ENCODE assay signal across 16 cellular contexts in the genomic region with DNA sequence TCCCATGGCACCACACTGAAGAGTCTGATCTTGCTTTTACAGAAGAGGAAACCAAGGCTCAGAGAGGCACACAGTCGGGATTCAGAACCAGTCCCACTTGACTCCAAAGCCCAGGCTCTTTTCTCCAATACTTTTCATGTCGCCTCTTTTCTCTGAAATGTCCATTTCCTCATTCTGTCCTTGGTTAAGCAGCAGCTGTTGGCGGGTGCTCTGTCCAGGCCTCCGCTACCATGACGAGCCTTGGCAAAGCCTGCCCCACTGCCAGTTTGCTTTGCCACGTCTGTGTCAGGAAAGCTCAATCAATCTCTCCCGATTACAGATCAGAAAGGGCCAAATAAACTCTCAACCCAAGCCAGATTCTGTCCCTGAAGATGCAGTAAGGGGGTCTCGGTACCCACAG. TPM values are rescaled to one million over a fixed set of nuclear protein-coding genes. Genes with fewer than 3 reads are reported as not detected.
A peak's percentile ranks its signal among the peaks of the same experiment; 100 is the strongest.
DNase-seq lines count a peak whose midpoint lies in the region; ATAC-seq and TF ChIP-seq lines count a peak whose summit lies in the region.
"Had no signal": no experiment of that assay in that cellular context is flagged by ENCODE, and none has a peak within 500 bp of the region (broad histone marks: within the 10 kb centered on the region; RNA-seq: fewer than 3 reads in every experiment).

No MANE protein-coding gene starts in this region.

- ATAC-seq in lower lobe of right lung (no peak), upper lobe of left lung (ENCODE audit: low FRiP score in 2 of 2) (no peak), HG03196 (IDR thresholded peaks at IDR 0.05; ENCODE audit: unreplicated experiment) (no peak)

- no peak overlapping the region for H3K4me3 Mint-ChIP-seq in MCF 10A (ENCODE audit: unreplicated experiment)

- intact Hi-C loops in MCF 10A (cut with micrococcal nuclease) (no loop called here), mammary epithelial cell (cut with micrococcal nuclease) (no loop called here), adrenal gland (cut with DNase I) (no loop called here), lower lobe of right lung (cut with DNase I) (no loop called here), tibial artery (cut with DNase I; ENCODE audit: low total_unique reads) (no loop called here)

- peaks cover 8% of the 10 kb centered on the region for H3K4me1 ChIP-seq in mammary epithelial cell (ENCODE audit: insufficient read depth, low read length)
- peaks cover 38 to 53% of the 10 kb centered on the region in 2 donors for H3K4me1 ChIP-seq in adrenal gland (replicated peaks in 1 of 2)
- peaks cover 48% of the 10 kb centered on the region for H3K4me1 ChIP-seq in lower lobe of right lung
- peaks cover 22 to 39% (median 27%) of the 10 kb centered on the region in 4 donors for H3K4me1 ChIP-seq in upper lobe of left lung
- peaks cover 0 to 91% (median 40%) of the 10 kb centered on the region in 4 donors for H3K4me1 ChIP-seq in tibial artery

- no peak overlapping the region for H3K9ac ChIP-seq in mammary epithelial cell (ENCODE audit: insufficient read depth, low read length)

- in situ Hi-C loops in mammary epithelial cell (cut with MboI; ENCODE audit: low sequenced_read_pairs in 2 of 2) = no loop called here

- H3K36me3 ChIP-seq in mammary epithelial cell (ENCODE audit: insufficient read depth, low read length) (no peaks in the 10 kb centered on the region), adrenal gland (replicated peaks in 1 of 2) (no peaks in the 10 kb centered on the region), lower lobe of right lung (no peaks in the 10 kb centered on the region), upper lobe of left lung (no peaks in the 10 kb centered on the region), tibial artery (no peaks in the 10 kb centered on the region)
- H3K36me3 ChIP-seq: Peyer's patch had no signal

- peak overlapping the region; percentile 50 for H3K27ac Mint-ChIP-seq in MCF 10A (ENCODE audit: low read depth, unreplicated experiment)

- TF ChIP-seq POLR2A in adrenal gland (IDR thresholded peaks at IDR 0.05) (no peak), upper lobe of left lung (IDR thresholded peaks at IDR 0.05) (no peak)

- dilution Hi-C loops in mammary epithelial cell (cut with HindIII; ENCODE audit: low sequenced_read_pairs) = no loop called here

- TF ChIP-seq EP300 in upper lobe of left lung (IDR thresholded peaks at IDR 0.05) = no peak

- no peak overlapping the region for H3K4me2 ChIP-seq in mammary epithelial cell (ENCODE audit: insufficient read depth, low read depth, low read length)

- DNase-seq in MCF 10A (ENCODE audit: unreplicated experiment) (no peak), mammary epithelial cell (no peak), adrenal gland (peak; percentile 54 to 82 (median 72)), lower lobe of right lung (no peak), upper lobe of left lung (no peak), cerebellar cortex (ENCODE audit: low spot score) (no peak), tibial artery (no peak)
- DNase-seq: DMS53, NCI-H1092, NCI-H1694 treated with DMSO at 0.1 percent for 48 hours, NCI-H446, NCI-H748 treated with DMSO at 0.1 percent for 48 hours, Peyer's patch, SHP77 treated with DMSO at 0.1 percent for 48 hours had no signal

- TF ChIP-seq CTCF in MCF 10A (IDR thresholded peaks at IDR 0.05; ENCODE audit: unreplicated experiment) = no peak
- TF ChIP-seq CTCF in mammary epithelial cell (conservative IDR thresholded peaks at IDR 0.05 in 1 of 2, IDR thresholded peaks at IDR 0.05 in 1 of 2; ENCODE audit: extremely low read depth in 1 of 2, insufficient read depth in 1 of 2, low read depth in 1 of 2, low read length in 2 of 2) = no peak
- no peak for TF ChIP-seq CTCF in adrenal gland (IDR thresholded peaks at IDR 0.05)
- no peak for TF ChIP-seq CTCF in lower lobe of right lung (IDR thresholded peaks at IDR 0.05)
- no peak for TF ChIP-seq CTCF in upper lobe of left lung (IDR thresholded peaks at IDR 0.05)
- TF ChIP-seq CTCF in tibial artery (IDR thresholded peaks at IDR 0.05) = no peak

- BruUV-seq in MCF 10A (replicated peaks; lab: Mats Ljungman, UMichigan) (no TSS peak), mammary epithelial cell (replicated peaks; lab: Mats Ljungman, UMichigan) (no TSS peak)

- no peaks in the 10 kb centered on the region for H3K27me3 ChIP-seq in mammary epithelial cell (ENCODE audit: insufficient read depth, low read length)
- H3K27me3 ChIP-seq in adrenal gland = no peaks in the 10 kb centered on the region
- H3K27me3 ChIP-seq in lower lobe of right lung (ENCODE audit: low read depth) = no peaks in the 10 kb centered on the region
- no peaks in the 10 kb centered on the region for H3K27me3 ChIP-seq in upper lobe of left lung
- no peaks in the 10 kb centered on the region for H3K27me3 ChIP-seq in tibial artery
- H3K27me3 ChIP-seq: Peyer's patch had no signal

- H3K27ac ChIP-seq in mammary epithelial cell (ENCODE audit: insufficient read depth, low read depth, low read length) = no peak overlapping the region
- peak overlapping the region in 4 of 5 donors; percentile 15 to 90 (median 72) for H3K27ac ChIP-seq in adrenal gland
- peak overlapping the region; percentile 53 for H3K27ac ChIP-seq in lower lobe of right lung
- H3K27ac ChIP-seq in upper lobe of left lung = peak overlapping the region in 3 of 4 donors; percentile 30 to 75 (median 35)
- H3K27ac ChIP-seq in tibial artery = no peak overlapping the region
- H3K27ac ChIP-seq: C4-2B, Peyer's patch had no signal

- H3K79me2 ChIP-seq in mammary epithelial cell (ENCODE audit: insufficient read depth, low read length) = no peaks in the 10 kb centered on the region

- H3K4me3 ChIP-seq in mammary epithelial cell (replicated peaks in 1 of 3; ENCODE audit: insufficient read depth in 1 of 3, low read depth in 2 of 3, low read length in 3 of 3) (no peak overlapping the region), adrenal gland (no peak overlapping the region), lower lobe of right lung (no peak overlapping the region), upper lobe of left lung (no peak overlapping the region), tibial artery (no peak overlapping the region)
- H3K4me3 ChIP-seq: Peyer's patch had no signal

- H4K20me1 ChIP-seq in mammary epithelial cell (ENCODE audit: insufficient read depth, low read length) = no peaks in the 10 kb centered on the region

- peaks cover 19% of the 10 kb centered on the region for H3K4me1 Mint-ChIP-seq in MCF 10A (ENCODE audit: insufficient read depth, unreplicated experiment)

- CTCF ChIA-PET in MCF 10A (lab: Yijun Ruan, JAX) = interaction anchor here (0.6 kb wide), 1 partner anchor 24 kb away, joined by 3 read pairs; no protein-coding TSS in a partner anchor
- CTCF ChIA-PET in mammary epithelial cell (lab: Charles Lee; ENCODE audit: low non-redundant PET) = no interaction called here

- no peaks in the 10 kb centered on the region for H3K36me3 Mint-ChIP-seq in MCF 10A (ENCODE audit: insufficient read depth, unreplicated experiment)

- POLR2A ChIA-PET in MCF 10A (lab: Yijun Ruan, JAX) = interaction anchor here (0.6 kb wide), 1 partner anchor 1219 kb away, joined by 3 read pairs; no protein-coding TSS in a partner anchor

- no peaks in the 10 kb centered on the region for H3K27me3 Mint-ChIP-seq in MCF 10A (ENCODE audit: insufficient read depth, unreplicated experiment)

- H2AFZ ChIP-seq in mammary epithelial cell (ENCODE audit: low read depth, low read length) = no peak overlapping the region

- H3K9me3 ChIP-seq in mammary epithelial cell (replicated peaks; ENCODE audit: insufficient read depth, low read length) = no peaks in the 10 kb centered on the region
- H3K9me3 ChIP-seq in adrenal gland (replicated peaks in 1 of 3) = no peaks in the 10 kb centered on the region
- H3K9me3 ChIP-seq in lower lobe of right lung = no peaks in the 10 kb centered on the region
- no peaks in the 10 kb centered on the region for H3K9me3 ChIP-seq in upper lobe of left lung
- H3K9me3 ChIP-seq in tibial artery = no peaks in the 10 kb centered on the region
- H3K9me3 ChIP-seq: Peyer's patch had no signal

- no peaks in the 10 kb centered on the region for H3K9me3 Mint-ChIP-seq in MCF 10A (ENCODE audit: unreplicated experiment)

- 83% methylated on average over 8 of the region's 8 CpGs for WGBS in mammary epithelial cell (ENCODE audit: low coverage, missing lambda C conversion rate)
- 39 to 60% (median 48%) methylated on average over 7 to 8 of the region's 8 CpGs for WGBS in adrenal gland, 4 donors
- 72 to 83% methylated on average over 7 to 8 of the region's 8 CpGs for WGBS in upper lobe of left lung, 2 donors

RNA-seq across cellular contexts. Expression of gene CEP295NL, which starts 9.1 kb away (rescaled TPM):
- total RNA-seq in MCF 10A (2022) (0.68 and 0.86 TPM in 2 replicates), mammary epithelial cell (under 1 TPM; 0.49 to 0.50 TPM), adrenal gland (1 to 10 TPM in 5 of 8 donors, under 1 TPM in 3; 0.18 to 5.1 (median 1.5) TPM), lower lobe of right lung (5.5 TPM), upper lobe of left lung (10 to 100 TPM in 2 of 6 donors, 1 to 10 TPM in 4; 2.6 to 61.8 (median 4.2) TPM)
- polyA plus RNA-seq in mammary epithelial cell (not detected), adrenal gland (1 to 10 TPM in 1 of 3 donors, under 1 TPM in 2; 0.07 to 3.7 (median 0.13) TPM)
- polyA minus RNA-seq in mammary epithelial cell = not detected

RNA-seq across cellular contexts. Expression of gene TIMP2, which starts 13.1 kb away (rescaled TPM):
- total RNA-seq in MCF 10A (2022) = 24.8 and 35.1 TPM in 2 replicates
- total RNA-seq in mammary epithelial cell = 10 to 100 TPM; 20.7 to 31.2 TPM
- polyA plus RNA-seq in mammary epithelial cell = 11.5 TPM
- 19.6 TPM for polyA minus RNA-seq in mammary epithelial cell
- total RNA-seq in adrenal gland = 100 to 1,000 TPM; 112 to 275 (median 219) TPM
- polyA plus RNA-seq in adrenal gland = 100 to 1,000 TPM in 1 of 3 donors, 10 to 100 TPM in 2; 50.8 to 153 (median 55.9) TPM
- total RNA-seq in lower lobe of right lung = 260 TPM
- total RNA-seq in upper lobe of left lung = 100 to 1,000 TPM in 4 of 6 donors, 10 to 100 TPM in 2; 60.8 to 313 (median 145) TPM

Comparison
In these comparisons a context has a peak if more than half of its experiments do, and no peak if none do; other contexts are left out.
1. DNase-seq: peak in adrenal gland (7 of 7); none in MCF 10A (single experiment), mammary epithelial cell (single experiment), lower lobe of right lung (single experiment), upper lobe of left lung (0 of 2), cerebellar cortex (single experiment) and tibial artery (0 of 2).
2. H3K27ac ChIP-seq: peak in adrenal gland (4 of 5), lower lobe of right lung (single experiment) and upper lobe of left lung (3 of 4); none in mammary epithelial cell (single experiment) and tibial artery (0 of 2).